Comparison of ENCODE assay signal across 8 cellular contexts in genomic region chr3:8622873-8623725, GRCh38.
DNase-seq lines count a peak whose midpoint lies in the region; ATAC-seq and TF ChIP-seq lines count a peak whose summit lies in the region.

No MANE protein-coding gene starts in this region.

- no peak overlapping the region for H3K27ac ChIP-seq in subcutaneous abdominal adipose tissue (ENCODE audit: low read depth, low read length)

- H3K4me1 ChIP-seq in subcutaneous abdominal adipose tissue (ENCODE audit: control insufficient read depth in 5 of 5, insufficient read depth in 5 of 5, low read length in 5 of 5): peaks cover 2 to 13% (median 9%) of the 10 kb centered on the region in 5 donors

- H3K27me3 ChIP-seq in subcutaneous abdominal adipose tissue (ENCODE audit: control insufficient read depth in 5 of 5, insufficient read depth in 4 of 5, low read length in 5 of 5): no peaks in the 10 kb centered on the region

- peak overlapping the region in 1 of 5 donors; percentile 18 for H3K9ac ChIP-seq in subcutaneous abdominal adipose tissue (ENCODE audit: low read length in 5 of 5)

- DNase-seq in AG10803 (ENCODE audit: low read depth) (peak; percentile 70), GM13977 (ENCODE audit: low spot score) (peak; percentile 85), NCI-H1092 treated with DMSO at 0.1 percent for 48 hours (lab: John Stamatoyannopoulos, UW) (peak; percentile 32), epithelial cell of esophagus (ENCODE audit: low read depth) (peak; percentile 51), middle frontal gyrus (ENCODE audit: extremely low spot score, low spot score) (peak; percentile 67)
- peak; percentile 37 for DNase-seq in activated CD4-positive, CD25-positive, alpha-beta regulatory T cell treated with anti-CD3 and anti-CD28 coated beads, Interleukin-2, amount 50 U/mL, for 72 hours

- peak; percentile 89 for TF ChIP-seq CTCF in AG10803 (conservative IDR thresholded peaks at IDR 0.05; ENCODE audit: low read length)
- TF ChIP-seq CTCF in GM13977 (IDR thresholded peaks at IDR 0.05; ENCODE audit: extremely low read depth, insufficient read depth, missing control alignments): peak; percentile 84
- TF ChIP-seq CTCF in epithelial cell of esophagus (IDR thresholded peaks at IDR 0.05; ENCODE audit: insufficient read depth, low read depth, low read length, missing control alignments): peak; percentile 92

- in situ Hi-C loops in GM13977 (cut with MboI; ENCODE audit: low pct_unique_long_range_greater_than_20kb, low sequenced_read_pairs, unreplicated experiment): no loop called here

- no peaks in the 10 kb centered on the region for H3K36me3 ChIP-seq in subcutaneous abdominal adipose tissue (ENCODE audit: control insufficient read depth in 5 of 5, insufficient read depth in 5 of 5, low read length in 5 of 5)

- H3K4me3 ChIP-seq in AG10803 (ENCODE audit: low read length) (no peak overlapping the region), epithelial cell of esophagus (ENCODE audit: low read length) (no peak overlapping the region), subcutaneous abdominal adipose tissue (ENCODE audit: low read depth in 1 of 5, low read length in 5 of 5) (peak overlapping the region; percentile 6 to 44 (median 41))

- ATAC-seq in HG02798 (IDR thresholded peaks at IDR 0.05; ENCODE audit: poor library complexity, unreplicated experiment): peak; percentile 93

- peaks cover 0 to 12% (median 9%) of the 10 kb centered on the region in 5 donors for H3K9me3 ChIP-seq in subcutaneous abdominal adipose tissue (ENCODE audit: control insufficient read depth in 5 of 5, low read length in 5 of 5)

Comparison
In these comparisons a context has a peak if more than half of its experiments do, and no peak if none do; other contexts are left out.
1. DNase-seq: peak in every context shown above with its lines; median percentile 85 in GM13977; 70 in AG10803; 67 in middle frontal gyrus; 51 in epithelial cell of esophagus; 37 in activated CD4-positive, CD25-positive, alpha-beta regulatory T cell treated with anti-CD3 and anti-CD28 coated beads, Interleukin-2, amount 50 U/mL, for 72 hours; 32 in NCI-H1092 treated with DMSO at 0.1 percent for 48 hours.
2. H3K4me3 ChIP-seq: peak in subcutaneous abdominal adipose tissue (5 of 5); none in AG10803 (single experiment) and epithelial cell of esophagus (single experiment).
3. Peak in every context shown above with its lines, with median percentiles within 50 percentile points of each other: CTCF ChIP-seq.